ENCODE assay signal across 13 cellular contexts in the genomic region with DNA sequence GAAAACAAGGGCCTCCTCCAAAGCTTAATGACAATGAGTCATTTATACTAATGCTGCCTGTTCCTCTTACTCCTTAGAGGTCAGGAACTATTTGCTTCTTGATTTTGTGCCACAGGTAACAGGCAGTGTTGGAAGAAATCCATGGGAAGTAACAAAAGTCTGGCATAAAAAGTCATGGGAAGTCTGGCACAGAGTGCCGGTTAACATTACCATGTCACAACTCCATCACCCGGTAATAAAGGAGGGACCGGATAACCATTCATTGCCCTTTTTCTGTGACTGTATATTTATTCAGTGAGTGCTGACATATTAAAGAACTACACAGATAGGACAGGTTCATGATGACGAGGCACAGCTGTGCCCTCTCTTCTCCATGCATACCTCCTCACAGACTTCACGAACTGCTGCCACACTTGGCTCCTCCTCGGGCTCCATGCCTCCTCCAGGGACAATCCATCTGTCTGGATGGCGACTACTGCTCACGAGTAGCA. TPM values are rescaled to one million over a fixed set of nuclear protein-coding genes. Genes with fewer than 3 reads are reported as not detected.
DNase-seq lines count a peak whose midpoint lies in the region; ATAC-seq, FAIRE-seq and TF ChIP-seq lines count a peak whose summit lies in the region.
"Had no signal": no experiment of that assay in that cellular context is flagged by ENCODE, and none has a peak within 500 bp of the region (broad histone marks: within the 10 kb centered on the region; RNA-seq: fewer than 3 reads in every experiment).

No MANE protein-coding gene starts in this region.

- peaks cover 94% of the 10 kb centered on the region for H3K79me2 ChIP-seq in K562 (ENCODE audit: control insufficient read depth, insufficient read depth, low read length)

- H3K36me3 ChIP-seq in HEK293 (ENCODE audit: control insufficient read depth in 2 of 2, insufficient read depth in 1 of 2, low read length in 2 of 2) (no peaks in the 10 kb centered on the region), K562 (ENCODE audit: control insufficient read depth, insufficient read depth, low read length) (peaks cover 53% of the 10 kb centered on the region; the same call in 2 of the 3 replicates), right atrium auricular region (no peaks in the 10 kb centered on the region), stomach (peaks cover 0 to 4% (median 0%) of the 10 kb centered on the region in 4 donors)

- no peaks in the 10 kb centered on the region for H3K9me1 ChIP-seq in K562 (ENCODE audit: control insufficient read depth, insufficient read depth, low read length)

- POLR2A ChIA-PET in HEK293 (lab: Yijun Ruan, JAX): no interaction called here
- POLR2A ChIA-PET in K562 (lab: Yijun Ruan, JAX): interaction anchor here (0.9 to 5.4 kb wide), 4 partner anchors 11 to 37 kb away, joined by 3 to 27 read pairs (median 4); no protein-coding TSS in a partner anchor

- no peak overlapping the region for H3K4me2 ChIP-seq in K562 (ENCODE audit: insufficient read depth, low read length)

- peaks cover 23 to 38% of the 10 kb centered on the region in 2 donors for H3K4me1 Mint-ChIP-seq in effector memory CD8-positive, alpha-beta T cell (ENCODE audit: low read depth in 2 of 2)

- H3K9me3 Mint-ChIP-seq in effector memory CD8-positive, alpha-beta T cell: no peaks in the 10 kb centered on the region
- H3K9me3 Mint-ChIP-seq: activated naive CD8-positive, alpha-beta T cell treated with anti-CD3 and anti-CD28 coated beads, Interleukin-2, amount 50 U/mL, for 24 hours; naive thymus-derived CD8-positive, alpha-beta T cell had no signal

- peaks cover 14% of the 10 kb centered on the region for H4K20me1 ChIP-seq in K562 (replicated peaks; ENCODE audit: control insufficient read depth, insufficient read depth, low read length)

- H3K9me3 ChIP-seq in HEK293 (ENCODE audit: control insufficient read depth, insufficient read depth, low read depth, low read length): no peaks in the 10 kb centered on the region
- no peaks in the 10 kb centered on the region for H3K9me3 ChIP-seq in K562 (replicated peaks; ENCODE audit: control insufficient read depth, insufficient read depth, low read depth, low read length)
- H3K9me3 ChIP-seq in right atrium auricular region: no peaks in the 10 kb centered on the region
- H3K9me3 ChIP-seq in stomach: no peaks in the 10 kb centered on the region

- BruUV-seq in K562 (replicated peaks; lab: Mats Ljungman, UMichigan): no TSS peak

- no peaks in the 10 kb centered on the region for H3K27me3 ChIP-seq in K562 (ENCODE audit: control insufficient read depth in 2 of 2, insufficient read depth in 2 of 2, low read length in 2 of 2)
- no peaks in the 10 kb centered on the region for H3K27me3 ChIP-seq in right atrium auricular region
- H3K27me3 ChIP-seq in stomach: no peaks in the 10 kb centered on the region

- 88% methylated on average over 8 of the region's 8 CpGs for WGBS in K562 (ENCODE audit: insufficient coverage, low coverage, missing lambda C conversion rate)
- WGBS in stomach, 5 donors: 41 to 60% (median 55%) methylated on average over 8 of the region's 8 CpGs

- ATAC-seq in K562 (no peak), GM19395 (IDR thresholded peaks at IDR 0.05; ENCODE audit: unreplicated experiment) (no peak), GM18909 (IDR thresholded peaks at IDR 0.05; ENCODE audit: poor library complexity, unreplicated experiment) (no peak)
- no peak for ATAC-seq in effector memory CD8-positive, alpha-beta T cell (replicated peaks)
- ATAC-seq: activated naive CD8-positive, alpha-beta T cell treated with anti-CD3 and anti-CD28 coated beads, Interleukin-2, amount 50 U/mL, for 24 hours; naive thymus-derived CD8-positive, alpha-beta T cell had no signal

- H3K27ac Mint-ChIP-seq in effector memory CD8-positive, alpha-beta T cell: no peak overlapping the region
- H3K27ac Mint-ChIP-seq: activated naive CD8-positive, alpha-beta T cell treated with anti-CD3 and anti-CD28 coated beads, Interleukin-2, amount 50 U/mL, for 24 hours had no signal

- no peak overlapping the region for H3K4me3 Mint-ChIP-seq in effector memory CD8-positive, alpha-beta T cell
- H3K4me3 Mint-ChIP-seq: activated naive CD8-positive, alpha-beta T cell treated with anti-CD3 and anti-CD28 coated beads, Interleukin-2, amount 50 U/mL, for 24 hours; naive thymus-derived CD8-positive, alpha-beta T cell had no signal

- no peaks in the 10 kb centered on the region for H3K36me3 Mint-ChIP-seq in effector memory CD8-positive, alpha-beta T cell (ENCODE audit: insufficient read depth)

- H3K4me1 ChIP-seq in HEK293 (ENCODE audit: control insufficient read depth, insufficient read depth, low read length) (peaks cover 6% of the 10 kb centered on the region; the same call in 1 of the 2 replicates), K562 (replicated peaks in 1 of 2; ENCODE audit: control insufficient read depth in 2 of 2, insufficient read depth in 2 of 2, low read length in 2 of 2) (peaks cover 0 to 14% of the 10 kb centered on the region in 2 experiments; a peak in 2 of 5 replicates), right atrium auricular region (peaks cover 0 to 77% of the 10 kb centered on the region in 2 donors), stomach (peaks cover 19 to 79% (median 46%) of the 10 kb centered on the region in 4 donors)

- DNase-seq in K562 (ENCODE audit: extremely low read depth in 1 of 4, low spot score in 3 of 4) (no peak), right atrium auricular region (ENCODE audit: low spot score) (no peak), stomach (peak; percentile 38), NCI-H2196 treated with DMSO at 0.1 percent for 48 hours (lab: John Stamatoyannopoulos, UW; ENCODE audit: unreplicated experiment) (no peak)
- no peak for DNase-seq in effector memory CD8-positive, alpha-beta T cell
- DNase-seq: activated CD4-positive, alpha-beta T cell treated with anti-CD3 and anti-CD28 coated beads, Interleukin-2, amount 50 U/mL, for 48 hours; activated naive CD8-positive, alpha-beta T cell treated with anti-CD3 and anti-CD28 coated beads, Interleukin-2, amount 50 U/mL, for 24 hours; DMS79 treated with DMSO at 0.1 percent for 48 hours; naive thymus-derived CD8-positive, alpha-beta T cell; NCI-H2107 had no signal

- no peak for TF ChIP-seq CTCF in HEK293 (tag by site-specific recombination; IDR thresholded peaks at IDR 0.05)
- no peak for TF ChIP-seq CTCF in K562 (IDR thresholded peaks at IDR 0.05 in 2 of 3, conservative IDR thresholded peaks at IDR 0.05 in 1 of 3; ENCODE audit: insufficient read depth in 2 of 3, low read depth in 1 of 3, low read length in 3 of 3)
- no peak for TF ChIP-seq CTCF in right atrium auricular region (IDR thresholded peaks at IDR 0.05)
- TF ChIP-seq CTCF in stomach (IDR thresholded peaks at IDR 0.05): no peak

- TF ChIP-seq POLR2A in K562 (conservative IDR thresholded peaks at IDR 0.05) (no peak), stomach (IDR thresholded peaks at IDR 0.05) (no peak)

- no peak for TF ChIP-seq RAD21 in K562 (CRISPR knock-in tag; conservative IDR thresholded peaks at IDR 0.05 in 1 of 2, IDR thresholded peaks at IDR 0.05 in 1 of 2)

- CTCF ChIA-PET in HEK293 (lab: Yijun Ruan, JAX) (no interaction called here), K562 (lab: Yijun Ruan, JAX; ENCODE audit: low intra/inter-chr PET ratio) (no interaction called here)

- H3K4me3 ChIP-seq in HEK293 (ENCODE audit: low read depth, low read length) (no peak overlapping the region), K562 (no peak overlapping the region), right atrium auricular region (no peak overlapping the region), stomach (no peak overlapping the region)

- H2AFZ ChIP-seq in K562 (ENCODE audit: low read depth, low read length): no peak overlapping the region

- H3K27ac ChIP-seq in HEK293 (ENCODE audit: extremely low read depth, low read depth, low read length) (no peak overlapping the region), K562 (ENCODE audit: extremely low read depth, low read depth, low read length) (no peak overlapping the region), right atrium auricular region (peak overlapping the region; percentile 50 to 66), stomach (peak overlapping the region in 3 of 5 donors; percentile 8 to 66 (median 66))

- H3K27me3 Mint-ChIP-seq in effector memory CD8-positive, alpha-beta T cell: no peaks in the 10 kb centered on the region
- H3K27me3 Mint-ChIP-seq: activated naive CD8-positive, alpha-beta T cell treated with anti-CD3 and anti-CD28 coated beads, Interleukin-2, amount 50 U/mL, for 24 hours; naive thymus-derived CD8-positive, alpha-beta T cell had no signal

- TF ChIP-seq EP300 in K562 (IDR thresholded peaks at IDR 0.05; ENCODE audit: low read length) (no peak), stomach (IDR thresholded peaks at IDR 0.05) (no peak)

- H3K9ac ChIP-seq in K562 (ENCODE audit: insufficient read depth in 1 of 2, low read depth in 2 of 2, low read length in 2 of 2): no peak overlapping the region

- in situ Hi-C loops in K562 (cut with MboI): no loop called here

- intact Hi-C loops in K562 (cut with micrococcal nuclease) (no loop called here), stomach (cut with DNase I; ENCODE audit: low total_unique reads) (no loop called here)

- no peak for FAIRE-seq in K562 (lab: Jason Lieb, UNC)

RNA-seq across cellular contexts. Expression of a gene that starts 50.9 kb away (rescaled TPM):
- total RNA-seq in K562 (2011; cell fraction: chromatin; rRNA removed; ENCODE audit: low replicate concordance): 19.3 and 42.2 TPM in 2 replicates
- total RNA-seq in K562 (2011; cell fraction: nucleolus; rRNA removed): 17.3 and 21.3 TPM in 2 replicates
- 38.4 and 67.7 TPM in 2 replicates for total RNA-seq in K562 (2011; cell fraction: nucleoplasm; rRNA removed)
- total RNA-seq in K562 (2014; rRNA removed): 47.3 and 51.0 TPM in 2 replicates
- total RNA-seq in K562 (2014; rRNA removed; fragmentation: Illumina TruSeq; extraction: Trizol): 61.8 and 70.8 TPM in 2 replicates
- 57.2 and 59.8 TPM in 2 replicates for total RNA-seq in K562 (2015; rRNA removed; fragmentation: Illumina TruSeq; extraction: Trizol)
- total RNA-seq in K562 (2021): 49.8 and 56.4 TPM in 2 replicates
- polyA plus RNA-seq in K562 (2011; rRNA removed): 68.5 and 81.2 TPM in 2 replicates
- 29.2 and 49.7 TPM in 2 replicates for polyA plus RNA-seq in K562 (2011; cell fraction: cytosol; rRNA removed)
- polyA plus RNA-seq in K562 (2011; cell fraction: nucleus; rRNA removed): 20.7 and 29.1 TPM in 2 replicates
- 15.2 and 19.2 TPM in 2 replicates for polyA plus RNA-seq in K562 (2012)
- 54.8 and 56.0 TPM in 2 replicates for polyA plus RNA-seq in K562 (2014; fragmentation: Illumina TruSeq; extraction: Trizol)
- polyA plus RNA-seq in K562 (2014; fragmentation: Nextera tagmentation; extraction: Ambion mirVana): 10 to 100 TPM in 1 of 2 experiments, 1 to 10 TPM in 1; 5.4 to 57.7 TPM
- 54.4 and 56.8 TPM in 2 replicates for polyA plus RNA-seq in K562 (2014; rRNA removed)
- 105 and 133 TPM in 2 replicates for polyA minus RNA-seq in K562 (2011; rRNA and poly(A)+ RNA removed)
- polyA minus RNA-seq in K562 (2011; cell fraction: cytosol; rRNA and poly(A)+ RNA removed): 46.1 and 59.9 TPM in 2 replicates
- 9.4 and 18.1 TPM in 2 replicates for polyA minus RNA-seq in K562 (2011; cell fraction: nucleus; rRNA and poly(A)+ RNA removed)
- 10 to 100 TPM; 47.2 to 53.5 TPM for total RNA-seq in right atrium auricular region
- 10 to 100 TPM in 3 of 5 donors, 1 to 10 TPM in 2; 8.8 to 34.0 (median 22.3) TPM for total RNA-seq in stomach
- polyA plus RNA-seq in stomach: 10 to 100 TPM in 2 of 3 donors, 1 to 10 TPM in 1; 8.7 to 13.6 (median 12.6) TPM

Comparison
In these comparisons a context has a peak if more than half of its experiments do, and no peak if none do; other contexts are left out.
1. H3K27ac ChIP-seq: peak in right atrium auricular region (2 of 2) and stomach (3 of 5); none in HEK293 (single experiment) and K562 (single experiment).